27 cellular contexts compared by ENCODE assay signal in genomic region chr5:138837160-138837559, GRCh38. TPM values are rescaled to one million over a fixed set of nuclear protein-coding genes. Genes with fewer than 3 reads are reported as not detected.
DNase-seq lines count a peak whose midpoint lies in the region; ATAC-seq, FAIRE-seq and TF ChIP-seq lines count a peak whose summit lies in the region.
"Had no signal": no experiment of that assay in that cellular context is flagged by ENCODE, and none has a peak within 500 bp of the region (broad histone marks: within the 10 kb centered on the region; RNA-seq: fewer than 3 reads in every experiment).

No MANE protein-coding gene starts in this region.

- H3K79me2 ChIP-seq in HepG2 (ENCODE audit: insufficient read depth, low read length) (peaks cover 22% of the 10 kb centered on the region), K562 (ENCODE audit: control insufficient read depth, insufficient read depth, low read length) (no peaks in the 10 kb centered on the region)

- H4K20me1 ChIP-seq in HepG2 (ENCODE audit: insufficient read depth, low read length) (peaks cover 11% of the 10 kb centered on the region; the same call in 1 of the 2 replicates), K562 (replicated peaks; ENCODE audit: control insufficient read depth, insufficient read depth, low read length) (no peaks in the 10 kb centered on the region; the same call in 1 of the 2 replicates)

- H3K9me1 ChIP-seq in K562 (ENCODE audit: control insufficient read depth, insufficient read depth, low read length) = no peaks in the 10 kb centered on the region

- 94% methylated on average over 4 of the region's 4 CpGs for WGBS in HepG2 (ENCODE audit: low lambda C conversion rate)
- 87% methylated on average over 4 of the region's 4 CpGs for WGBS in right lobe of liver (ENCODE audit: insufficient coverage, low coverage, low lambda C conversion rate, missing lambda C conversion rate)
- 67% methylated on average over 3 of the region's 4 CpGs for WGBS in K562 (ENCODE audit: insufficient coverage, low coverage, missing lambda C conversion rate)

- H3K4me3 ChIP-seq in HepG2 (replicated peaks in 1 of 3; ENCODE audit: insufficient read depth in 1 of 3, low read depth in 2 of 3, low read length in 3 of 3) (no peak overlapping the region), right lobe of liver (no peak overlapping the region), K562 (no peak overlapping the region), iPS-18a (ENCODE audit: low read length) (peak overlapping the region; percentile 11)
- H3K4me3 ChIP-seq: A549, BLaER1 had no signal

- FAIRE-seq in HepG2 (lab: Jason Lieb, UNC) (no peak), K562 (lab: Jason Lieb, UNC) (no peak)
- FAIRE-seq: A549, GM12891, GM19239 had no signal

- TF ChIP-seq EP300 in HepG2 (IDR thresholded peaks at IDR 0.05; ENCODE audit: low read depth in 2 of 2, low read length in 2 of 2) (no peak), HepG2 (CRISPR knock-in tag; IDR thresholded peaks at IDR 0.05; ENCODE audit: borderline replicate concordance) (no peak), K562 (IDR thresholded peaks at IDR 0.05; ENCODE audit: low read length) (no peak)

- DNase-seq in HepG2 (ENCODE audit: low spot score) (no peak), right lobe of liver (no peak), K562 (ENCODE audit: extremely low read depth in 1 of 4, low spot score in 3 of 4) (no peak), NCI-H748 (lab: John Stamatoyannopoulos, UW; ENCODE audit: unreplicated experiment) (no peak), AG20443 (ENCODE audit: low spot score) (no peak), T1000 (lab: John Stamatoyannopoulos, UW) (no peak)
- DNase-seq: BE2C; C1 segment of cervical spinal cord; CD4-positive, alpha-beta memory T cell; CD4-positive, CD25-positive, alpha-beta regulatory T cell; CD8-positive, alpha-beta memory T cell; COR-L47; DMS 273 treated with DMSO at 0.1 percent for 48 hours; DMS153; DMS53; DMS79; DND-41; EL; GDM1 had no signal

- in situ Hi-C loops in HepG2 (cut with HindIII; ENCODE audit: extremely low pct_ligation_motif_present, low pct_unique_long_range_greater_than_20kb) (no loop called here), K562 (cut with MboI) (no loop called here)

- BruUV-seq in HepG2 (replicated peaks; lab: Mats Ljungman, UMichigan) (no TSS peak), K562 (replicated peaks; lab: Mats Ljungman, UMichigan) (no TSS peak)

- no peak overlapping the region for H3K27ac ChIP-seq in HepG2 (ENCODE audit: extremely low read length, insufficient read depth, low read length)
- no peak overlapping the region for H3K27ac ChIP-seq in right lobe of liver
- no peak overlapping the region for H3K27ac ChIP-seq in K562 (ENCODE audit: extremely low read depth, low read depth, low read length)
- no peak overlapping the region for H3K27ac ChIP-seq in iPS-18a (ENCODE audit: low read length)
- H3K27ac ChIP-seq: 22Rv1, A549, BLaER1 had no signal

- H3K9me3 ChIP-seq in HepG2 (ENCODE audit: low read length) (no peaks in the 10 kb centered on the region), right lobe of liver (no peaks in the 10 kb centered on the region), K562 (replicated peaks; ENCODE audit: control insufficient read depth, insufficient read depth, low read depth, low read length) (no peaks in the 10 kb centered on the region; the same call in 1 of the 2 replicates), iPS-18a (ENCODE audit: control insufficient read depth, low read depth, low read length) (no peaks in the 10 kb centered on the region)
- H3K9me3 ChIP-seq: A549, BE2C, BLaER1 had no signal

- intact Hi-C loops in HepG2 (cut with micrococcal nuclease; ENCODE audit: unreplicated experiment) = no loop called here
- intact Hi-C loops in right lobe of liver (cut with DNase I) = no loop called here
- intact Hi-C loops in K562 (cut with micrococcal nuclease) = no loop called here

- H3K9ac ChIP-seq in HepG2 (ENCODE audit: insufficient read depth, low read depth, low read length) (no peak overlapping the region), K562 (ENCODE audit: insufficient read depth in 1 of 2, low read depth in 2 of 2, low read length in 2 of 2) (no peak overlapping the region), iPS-18a (ENCODE audit: low read length) (no peak overlapping the region)
- H3K9ac ChIP-seq: BLaER1 had no signal

- peaks cover 0 to 18% of the 10 kb centered on the region in 2 experiments; a peak in 3 of 5 replicates for H3K36me3 ChIP-seq in HepG2 (replicated peaks in 1 of 2; ENCODE audit: control insufficient read depth in 1 of 2, insufficient read depth in 2 of 2, low read length in 2 of 2)
- H3K36me3 ChIP-seq in right lobe of liver = no peaks in the 10 kb centered on the region
- peaks cover 4% of the 10 kb centered on the region; the same call in 1 of the 3 replicates for H3K36me3 ChIP-seq in K562 (ENCODE audit: control insufficient read depth, insufficient read depth, low read length)
- H3K36me3 ChIP-seq in iPS-18a (ENCODE audit: control insufficient read depth, low read depth, low read length) = no peaks in the 10 kb centered on the region
- H3K36me3 ChIP-seq: BE2C had no signal

- no peak for TF ChIP-seq POLR2A in HepG2 (IDR thresholded peaks at IDR 0.05; ENCODE audit: insufficient read depth in 1 of 2, low read depth in 2 of 2, low read length in 2 of 2)
- TF ChIP-seq POLR2A in right lobe of liver (IDR thresholded peaks at IDR 0.05) = no peak
- TF ChIP-seq POLR2A in K562 (conservative IDR thresholded peaks at IDR 0.05) = no peak

- H3K4me2 ChIP-seq in HepG2 (ENCODE audit: low read depth, low read length) = no peak overlapping the region
- no peak overlapping the region for H3K4me2 ChIP-seq in K562 (ENCODE audit: insufficient read depth, low read length)
- H3K4me2 ChIP-seq: A549, BLaER1 had no signal

- CTCF ChIA-PET in HepG2 (lab: Yijun Ruan, JAX; ENCODE audit: low intra/inter-chr PET ratio, low total read pairs) (no interaction called here), K562 (lab: Yijun Ruan, JAX; ENCODE audit: low intra/inter-chr PET ratio) (no interaction called here)

- no peak overlapping the region for H2AFZ ChIP-seq in HepG2 (ENCODE audit: low read length)
- H2AFZ ChIP-seq in K562 (ENCODE audit: low read depth, low read length) = no peak overlapping the region

- ATAC-seq in HepG2 (no peak), right lobe of liver (no peak), K562 (no peak)
- ATAC-seq: A549 had no signal

- H3K27me3 ChIP-seq in HepG2 (ENCODE audit: control insufficient read depth in 1 of 2, insufficient read depth in 2 of 2, low read length in 2 of 2) (no peaks in the 10 kb centered on the region), right lobe of liver (no peaks in the 10 kb centered on the region), K562 (ENCODE audit: control insufficient read depth in 2 of 2, insufficient read depth in 2 of 2, low read length in 2 of 2) (no peaks in the 10 kb centered on the region), iPS-18a (ENCODE audit: control insufficient read depth, insufficient read depth, low read length) (no peaks in the 10 kb centered on the region)
- H3K27me3 ChIP-seq: BE2C, BLaER1 had no signal

- TF ChIP-seq CTCF in HepG2 (CRISPR knock-in tag; IDR thresholded peaks at IDR 0.05) = no peak
- no peak for TF ChIP-seq CTCF in right lobe of liver (IDR thresholded peaks at IDR 0.05)
- no peak for TF ChIP-seq CTCF in K562 (IDR thresholded peaks at IDR 0.05 in 2 of 3, conservative IDR thresholded peaks at IDR 0.05 in 1 of 3; ENCODE audit: insufficient read depth in 2 of 3, low read depth in 1 of 3, low read length in 3 of 3)

- no peak for TF ChIP-seq RAD21 in HepG2 (CRISPR knock-in tag; IDR thresholded peaks at IDR 0.05)
- TF ChIP-seq RAD21 in K562 (CRISPR knock-in tag; conservative IDR thresholded peaks at IDR 0.05 in 1 of 2, IDR thresholded peaks at IDR 0.05 in 1 of 2) = no peak

- H3K4me1 ChIP-seq in HepG2 (ENCODE audit: insufficient read depth, low read length) (no peaks in the 10 kb centered on the region), right lobe of liver (no peaks in the 10 kb centered on the region), K562 (replicated peaks in 1 of 2; ENCODE audit: control insufficient read depth in 2 of 2, insufficient read depth in 2 of 2, low read length in 2 of 2) (no peaks in the 10 kb centered on the region), iPS-18a (ENCODE audit: control insufficient read depth, low read depth, low read length) (peaks cover 41% of the 10 kb centered on the region)
- H3K4me1 ChIP-seq: A549 had no signal

- POLR2A ChIA-PET in HepG2 (lab: Yijun Ruan, JAX) = no interaction called here
- POLR2A ChIA-PET in K562 (lab: Yijun Ruan, JAX) = no interaction called here

RNA-seq across cellular contexts. Expression of gene LRRTM2, which starts 38.0 kb away (rescaled TPM):
- total RNA-seq in HepG2 (2016; rRNA removed; fragmentation: Illumina TruSeq; extraction: Trizol) = not detected in 2 replicates
- not detected in 2 replicates for total RNA-seq in HepG2 (2016; cell fraction: cytosol; rRNA removed; fragmentation: Illumina TruSeq; extraction: Trizol; ENCODE audit: low read depth)
- not detected in 2 replicates for total RNA-seq in HepG2 (2016; cell fraction: insoluble cytoplasmic fraction; rRNA removed; fragmentation: Illumina TruSeq; extraction: Trizol)
- not detected in 2 replicates for total RNA-seq in HepG2 (2016; cell fraction: membrane; rRNA removed; fragmentation: Illumina TruSeq; extraction: Trizol)
- not detected in 2 replicates for total RNA-seq in HepG2 (2016; cell fraction: nucleus; rRNA removed; fragmentation: Illumina TruSeq; extraction: Trizol)
- not detected in 2 replicates for polyA plus RNA-seq in HepG2 (2011; rRNA removed)
- not detected in 2 replicates for polyA plus RNA-seq in HepG2 (2011; cell fraction: cytosol; rRNA removed)
- not detected in 2 replicates for polyA plus RNA-seq in HepG2 (2011; cell fraction: nucleus; rRNA removed)
- 0.03 and 0.08 TPM in 2 replicates for polyA plus RNA-seq in HepG2 (2012)
- not detected in 2 replicates for polyA plus RNA-seq in HepG2 (2016; cell fraction: cytosol; fragmentation: Illumina TruSeq; extraction: Trizol; ENCODE audit: low read depth)
- polyA plus RNA-seq in HepG2 (2016; cell fraction: insoluble cytoplasmic fraction; fragmentation: Illumina TruSeq; extraction: Trizol; ENCODE audit: low read depth) = not detected in 2 replicates
- polyA plus RNA-seq in HepG2 (2016; cell fraction: membrane; fragmentation: Illumina TruSeq; extraction: Trizol; ENCODE audit: low read depth) = not detected in 2 replicates
- polyA plus RNA-seq in HepG2 (2016; cell fraction: nucleus; fragmentation: Illumina TruSeq; extraction: Trizol; ENCODE audit: insufficient read depth, low read depth) = not detected in 2 replicates
- not detected in 2 replicates for polyA minus RNA-seq in HepG2 (2011; rRNA and poly(A)+ RNA removed; ENCODE audit: low replicate concordance)
- polyA minus RNA-seq in HepG2 (2011; cell fraction: cytosol; rRNA and poly(A)+ RNA removed) = not detected in 2 replicates
- not detected in 2 replicates for polyA minus RNA-seq in HepG2 (2011; cell fraction: nucleus; rRNA and poly(A)+ RNA removed)
- under 1 TPM in 5 of 6 experiments, not detected in 1; 0.06 to 0.53 (median 0.17) TPM for total RNA-seq in right lobe of liver
- total RNA-seq in K562 (2011; cell fraction: chromatin; rRNA removed; ENCODE audit: low replicate concordance) = 0.07 TPM in 1 of 2 replicates, not detected in the other
- total RNA-seq in K562 (2011; cell fraction: nucleolus; rRNA removed) = not detected in 2 replicates
- not detected in 2 replicates for total RNA-seq in K562 (2011; cell fraction: nucleoplasm; rRNA removed)
- under 0.01 TPM in 1 of 2 replicates, not detected in the other for total RNA-seq in K562 (2014; rRNA removed)
- total RNA-seq in K562 (2014; rRNA removed; fragmentation: Illumina TruSeq; extraction: Trizol) = not detected in 2 replicates
- 0.07 TPM in 1 of 2 replicates, not detected in the other for total RNA-seq in K562 (2015; rRNA removed; fragmentation: Illumina TruSeq; extraction: Trizol)
- total RNA-seq in K562 (2021) = not detected in 2 replicates
- polyA plus RNA-seq in K562 (2011; rRNA removed) = 0.03 TPM in 1 of 2 replicates, not detected in the other
- polyA plus RNA-seq in K562 (2011; cell fraction: cytosol; rRNA removed) = not detected in 2 replicates
- 0.03 and 0.04 TPM in 2 replicates for polyA plus RNA-seq in K562 (2011; cell fraction: nucleus; rRNA removed)
- polyA plus RNA-seq in K562 (2012) = 0.01 and 0.08 TPM in 2 replicates
- polyA plus RNA-seq in K562 (2014; fragmentation: Illumina TruSeq; extraction: Trizol) = 0.07 TPM in 1 of 2 replicates, not detected in the other
- under 1 TPM; 0.01 to 0.03 TPM for polyA plus RNA-seq in K562 (2014; fragmentation: Nextera tagmentation; extraction: Ambion mirVana)
- polyA plus RNA-seq in K562 (2014; rRNA removed) = not detected in 2 replicates
- polyA minus RNA-seq in K562 (2011; rRNA and poly(A)+ RNA removed) = not detected in 2 replicates
- polyA minus RNA-seq in K562 (2011; cell fraction: cytosol; rRNA and poly(A)+ RNA removed) = not detected in 2 replicates
- 0.11 TPM in 1 of 2 replicates, not detected in the other for polyA minus RNA-seq in K562 (2011; cell fraction: nucleus; rRNA and poly(A)+ RNA removed)
- total RNA-seq: A172; CD4-positive, alpha-beta memory T cell; CD4-positive, CD25-positive, alpha-beta regulatory T cell; CD8-positive, alpha-beta memory T cell; G401 had no signal
- polyA plus RNA-seq: A549; CD4-positive, alpha-beta memory T cell; CD8-positive, alpha-beta memory T cell had no signal

Comparison
In these comparisons a context has a peak if more than half of its experiments do, and no peak if none do; other contexts are left out.
1. Of the 241 proteins assayed by ChIP-seq in both HepG2 and K562: peak only in HepG2: HNRNPK, PCBP1 and PCBP2; only in K562: none; in both: none; in neither: 237; mixed calls (peak in some experiments, not most) for 1.